31 cellular contexts compared by ENCODE assay signal in genomic region chr5:60205071-60205470, GRCh38.
"Had no signal": no experiment of that assay in that cellular context is flagged by ENCODE, and none has a peak within 500 bp of the region (broad histone marks: within the 10 kb centered on the region; RNA-seq: fewer than 3 reads in every experiment).

No MANE protein-coding gene starts in this region.

- H3K9me3 Mint-ChIP-seq: activated CD4-positive, alpha-beta T cell treated with anti-CD3 and anti-CD28 coated beads, Interleukin-2, amount 10 ng/mL, durations not matched to agents 7 days and 5 days; activated naive CD8-positive, alpha-beta T cell treated with anti-CD3 and anti-CD28 coated beads for 36 hours; activated T-cell treated with anti-CD3 and anti-CD28 coated beads, Interleukin-2, amount 50 U/mL, for 4 hours; activated T-helper 1 cell treated with anti-CD3 and anti-CD28 coated beads, Interleukin-12 subunit alpha, Interleukin-12 subunit beta, Interleukin-2, Interleukin-4 antibody, amounts not matched to agents 30 ng/mL and 10 ng/mL and 1 ng/mL, durations not matched to agents 14 hours and 24 hours and 36 hours had no signal

- H3K36me3 Mint-ChIP-seq: activated naive CD8-positive, alpha-beta T cell treated with anti-CD3 and anti-CD28 coated beads for 36 hours had no signal

- H3K27ac Mint-ChIP-seq: activated CD4-positive, alpha-beta T cell treated with anti-CD3 and anti-CD28 coated beads for 36 hours; activated CD4-positive, alpha-beta T cell treated with anti-CD3 and anti-CD28 coated beads, Interleukin-2, amount 10 ng/mL, durations not matched to agents 7 days and 5 days; activated CD8-positive, alpha-beta T cell treated with anti-CD3 and anti-CD28 coated beads, Interleukin-2, amount 10 ng/mL, durations not matched to agents 7 days and 5 days; activated naive CD8-positive, alpha-beta T cell treated with anti-CD3 and anti-CD28 coated beads for 36 hours; activated T-helper 1 cell treated with anti-CD3 and anti-CD28 coated beads, Interleukin-12 subunit alpha, Interleukin-12 subunit beta, Interleukin-2, Interleukin-4 antibody, amounts not matched to agents 30 ng/mL and 10 ng/mL and 1 ng/mL, durations not matched to agents 14 hours and 24 hours and 36 hours had no signal

- ATAC-seq: activated CD4-positive, alpha-beta T cell treated with anti-CD3 and anti-CD28 coated beads for 36 hours; activated CD4-positive, CD25-positive, alpha-beta regulatory T cell treated with anti-CD3 and anti-CD28 coated beads, Interleukin-2, amount 50 U/mL, for 24 hours; activated CD8-positive, alpha-beta T cell treated with anti-CD3 and anti-CD28 coated beads, Interleukin-2, amount 10 ng/mL, durations not matched to agents 7 days and 5 days; activated T-cell treated with anti-CD3 and anti-CD28 coated beads, Interleukin-2, amount 50 U/mL, for 4 hours had no signal

- H3K4me3 ChIP-seq: ascending aorta, cardiac muscle cell, PC-9, SJCRH30, SK-N-MC had no signal

- H3K4me1 Mint-ChIP-seq: activated CD4-positive, alpha-beta T cell treated with anti-CD3 and anti-CD28 coated beads for 36 hours; activated CD4-positive, alpha-beta T cell treated with anti-CD3 and anti-CD28 coated beads, Interleukin-2, amount 10 ng/mL, durations not matched to agents 7 days and 5 days; activated naive CD8-positive, alpha-beta T cell treated with anti-CD3 and anti-CD28 coated beads for 36 hours; central memory CD8-positive, alpha-beta T cell had no signal

- H3K36me3 ChIP-seq: ascending aorta, cardiac muscle cell, SJCRH30 had no signal

- H3K27ac ChIP-seq: ascending aorta, cardiac muscle cell, PC-9, SJCRH30, SK-N-MC had no signal

- H3K27me3 Mint-ChIP-seq: activated CD4-positive, alpha-beta T cell treated with anti-CD3 and anti-CD28 coated beads for 36 hours; activated CD4-positive, alpha-beta T cell treated with anti-CD3 and anti-CD28 coated beads, Interleukin-2, amount 10 ng/mL, durations not matched to agents 7 days and 5 days; activated naive CD8-positive, alpha-beta T cell treated with anti-CD3 and anti-CD28 coated beads for 36 hours; central memory CD8-positive, alpha-beta T cell had no signal

- DNase-seq: activated CD4-positive, alpha-beta T cell treated with anti-CD3 and anti-CD28 coated beads for 36 hours; activated CD4-positive, alpha-beta T cell treated with anti-CD3 and anti-CD28 coated beads, Interleukin-2, amount 10 ng/mL, durations not matched to agents 7 days and 5 days; activated CD4-positive, alpha-beta T cell treated with anti-CD3 and anti-CD28 coated beads, Interleukin-2, amount 50 U/mL, for 48 hours; activated CD8-positive, alpha-beta memory T cell treated with anti-CD3 and anti-CD28 coated beads, Interleukin-2, amount 50 U/mL, for 4 hours; activated CD8-positive, alpha-beta T cell treated with anti-CD3 and anti-CD28 coated beads, Interleukin-2, amount 10 ng/mL, durations not matched to agents 7 days and 5 days; activated gamma-delta T cell treated with Interleukin-2 at 50 U/mL for 16 hours; activated naive CD4-positive, alpha-beta T cell treated with anti-CD3 and anti-CD28 coated beads, Interleukin-2, amount 50 U/mL, for 16 hours; activated naive CD8-positive, alpha-beta T cell treated with anti-CD3 and anti-CD28 coated beads for 36 hours; activated T-cell treated with anti-CD3 and anti-CD28 coated beads for 4 hours; activated T-cell treated with anti-CD3 and anti-CD28 coated beads, Interleukin-2, amount 50 U/mL, for 4 hours; amniotic stem cell; Karpas-422; KBM-7; NCI-H1105 treated with DMSO at 0.1 percent for 48 hours; NCI-H1436; NCI-H1694; NCI-H1930; NCI-H2081 treated with DMSO at 0.1 percent for 48 hours; NCI-H345; NCI-H524 treated with DMSO at 0.1 percent for 48 hours; NCI-H748 treated with DMSO at 0.1 percent for 48 hours; PC-9; SHP77; T1000 had no signal

- H3K4me3 Mint-ChIP-seq: activated CD4-positive, alpha-beta T cell treated with anti-CD3 and anti-CD28 coated beads for 36 hours; activated CD4-positive, alpha-beta T cell treated with anti-CD3 and anti-CD28 coated beads, Interleukin-2, amount 10 ng/mL, durations not matched to agents 7 days and 5 days; activated CD8-positive, alpha-beta T cell treated with anti-CD3 and anti-CD28 coated beads, Interleukin-2, amount 10 ng/mL, durations not matched to agents 7 days and 5 days; activated naive CD8-positive, alpha-beta T cell treated with anti-CD3 and anti-CD28 coated beads for 36 hours; activated T-cell treated with anti-CD3 and anti-CD28 coated beads, Interleukin-2, amount 50 U/mL, for 4 hours; activated T-helper 1 cell treated with anti-CD3 and anti-CD28 coated beads, Interleukin-12 subunit alpha, Interleukin-12 subunit beta, Interleukin-2, Interleukin-4 antibody, amounts not matched to agents 30 ng/mL and 10 ng/mL and 1 ng/mL, durations not matched to agents 14 hours and 24 hours and 36 hours; central memory CD8-positive, alpha-beta T cell had no signal

- H3K9me3 ChIP-seq: ascending aorta, SJCRH30 had no signal

- H3K27me3 ChIP-seq: ascending aorta, cardiac muscle cell, SJCRH30 had no signal

- H3K4me1 ChIP-seq: SJCRH30 had no signal
